15 cellular contexts compared by ENCODE assay signal in the genomic region with DNA sequence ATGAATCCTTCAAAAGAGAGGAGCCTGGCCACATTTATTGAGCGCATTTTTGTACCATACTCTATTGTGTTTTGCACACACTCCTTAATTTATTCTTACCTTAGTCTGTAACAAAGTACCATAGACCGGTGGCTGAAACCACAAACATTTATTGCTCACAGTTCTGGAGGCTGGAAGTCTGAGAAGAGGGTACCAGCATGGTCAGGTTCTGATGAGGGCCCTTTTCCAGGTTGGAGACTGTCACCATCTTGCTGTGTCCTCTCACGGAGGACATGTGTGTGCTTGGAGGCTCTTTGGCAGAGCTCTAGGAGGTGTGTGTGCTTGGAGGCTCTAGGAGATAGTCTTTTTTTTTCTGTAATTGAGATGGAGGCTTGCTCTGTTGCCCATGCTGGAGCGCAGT.
"Had no signal": no experiment of that assay in that cellular context is flagged by ENCODE, and none has a peak within 500 bp of the region (broad histone marks: within the 10 kb centered on the region; RNA-seq: fewer than 3 reads in every experiment).

No MANE protein-coding gene starts in this region.

- DNase-seq: activated CD4-positive, alpha-beta memory T cell treated with anti-CD3 and anti-CD28 coated beads for 36 hours; activated CD8-positive, alpha-beta memory T cell treated with anti-CD3 and anti-CD28 coated beads, Interleukin-2, amount 50 U/mL, for 4 hours; activated naive CD4-positive, alpha-beta T cell treated with Interleukin-2 at 50 U/mL for 16 hours; dorsolateral prefrontal cortex; left colon; lower lobe of right lung; right cardiac atrium; stimulated activated CD4-positive, alpha-beta T cell treated with anti-CD3 and anti-CD28 coated beads, Interleukin-4, amount 100 ng/mL, for 4 hours; stimulated activated CD8-positive, alpha-beta memory T cell treated with anti-CD3 and anti-CD28 coated beads, Interleukin-4, amount 100 ng/mL, for 48 hours; stimulated activated naive CD4-positive, alpha-beta T cell treated with Interleukin-2 at 50 U/mL for 16 hours; upper lobe of right lung had no signal

- H3K27ac ChIP-seq: lower lobe of right lung, SK-N-MC, upper lobe of right lung had no signal

- H3K36me3 ChIP-seq: prostate gland had no signal

- H3K4me3 ChIP-seq: prostate gland, SK-N-MC, smooth muscle cell had no signal

- H3K4me1 ChIP-seq: prostate gland, upper lobe of right lung had no signal

- H3K27ac Mint-ChIP-seq: activated CD4-positive, alpha-beta memory T cell treated with anti-CD3 and anti-CD28 coated beads for 36 hours; mesothelial cell of epicardium had no signal

- H3K9me3 ChIP-seq: lower lobe of right lung, prostate gland, upper lobe of right lung had no signal

- H3K27me3 ChIP-seq: dorsolateral prefrontal cortex, upper lobe of right lung had no signal

- H3K9me3 Mint-ChIP-seq: mesothelial cell of epicardium had no signal

- ATAC-seq: left colon, lower lobe of right lung, right cardiac atrium, upper lobe of right lung had no signal

- H3K4me3 Mint-ChIP-seq: mesothelial cell of epicardium had no signal
